Comparison of ENCODE assay signal across 9 cellular contexts in the genomic region with DNA sequence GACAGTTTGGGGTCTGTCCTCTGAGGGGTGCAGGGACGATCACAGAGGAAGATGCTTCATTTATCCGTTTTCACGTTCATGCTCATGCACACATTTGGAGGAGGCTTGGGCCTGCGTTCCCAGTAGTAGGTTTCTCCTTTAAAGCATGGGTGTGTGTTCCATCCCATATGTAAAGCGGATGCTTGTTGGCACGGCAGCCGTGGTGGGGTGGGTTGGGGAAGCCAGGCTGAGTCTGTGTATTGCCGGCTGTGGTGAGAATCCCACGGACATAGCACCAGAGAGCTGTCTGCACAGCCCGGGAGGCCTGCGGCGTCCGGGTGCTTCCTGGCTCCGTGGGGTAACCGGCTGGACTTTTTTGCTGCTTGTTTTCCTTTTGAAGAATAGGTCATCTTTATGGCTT. TPM values are rescaled to one million over a fixed set of nuclear protein-coding genes. Genes with fewer than 3 reads are reported as not detected.
DNase-seq lines count a peak whose midpoint lies in the region; ATAC-seq lines count a peak whose summit lies in the region.
"Had no signal": no experiment of that assay in that cellular context is flagged by ENCODE, and none has a peak within 500 bp of the region (broad histone marks: within the 10 kb centered on the region; RNA-seq: fewer than 3 reads in every experiment).

No MANE protein-coding gene starts in this region.

- H3K4me1 ChIP-seq in muscle layer of colon (ENCODE audit: insufficient read depth, low read length) (peaks cover 12% of the 10 kb centered on the region), aorta (ENCODE audit: control insufficient read depth in 1 of 2, insufficient read depth in 2 of 2, low read length in 2 of 2) (no peaks in the 10 kb centered on the region)

- H3K9me3 ChIP-seq in muscle layer of colon (ENCODE audit: low read length) (no peaks in the 10 kb centered on the region), aorta (ENCODE audit: control insufficient read depth, low read length) (no peaks in the 10 kb centered on the region)

- intact Hi-C loops in aorta (cut with DNase I), result no loop called here

- H3K9ac ChIP-seq in muscle layer of colon (ENCODE audit: low read length), result peak overlapping the region; percentile 56

- peak overlapping the region; percentile 77 for H3K4me3 Mint-ChIP-seq in activated naive CD4-positive, alpha-beta T cell treated with anti-CD3 and anti-CD28 coated beads, Interleukin-2, amount 50 U/mL, for 24 hours

- no peak for ATAC-seq in activated naive CD4-positive, alpha-beta T cell treated with anti-CD3 and anti-CD28 coated beads, Interleukin-2, amount 50 U/mL, for 72 hours
- ATAC-seq in aorta (ENCODE audit: low FRiP score), result no peak
- no peak for ATAC-seq in HG02973 (IDR thresholded peaks at IDR 0.05; ENCODE audit: unreplicated experiment)
- no peak for ATAC-seq in HG02798 (IDR thresholded peaks at IDR 0.05; ENCODE audit: poor library complexity, unreplicated experiment)

- H3K4me3 ChIP-seq in muscle layer of colon (ENCODE audit: low read depth in 1 of 2, low read length in 2 of 2) (peak overlapping the region; percentile 43 to 83), aorta (ENCODE audit: low read length in 2 of 2) (peak overlapping the region; percentile 16 to 45)

- no peaks in the 10 kb centered on the region for H3K9me3 Mint-ChIP-seq in activated naive CD4-positive, alpha-beta T cell treated with anti-CD3 and anti-CD28 coated beads, Interleukin-2, amount 50 U/mL, for 24 hours
- H3K9me3 Mint-ChIP-seq in activated naive CD4-positive, alpha-beta T cell treated with anti-CD3 and anti-CD28 coated beads, Interleukin-2, amount 50 U/mL, for 72 hours, result no peaks in the 10 kb centered on the region

- no peaks in the 10 kb centered on the region for H3K27me3 Mint-ChIP-seq in activated naive CD4-positive, alpha-beta T cell treated with anti-CD3 and anti-CD28 coated beads, Interleukin-2, amount 50 U/mL, for 24 hours

- H3K27ac Mint-ChIP-seq in activated naive CD4-positive, alpha-beta T cell treated with anti-CD3 and anti-CD28 coated beads, Interleukin-2, amount 50 U/mL, for 24 hours, result no peak overlapping the region
- H3K27ac Mint-ChIP-seq in activated naive CD4-positive, alpha-beta T cell treated with anti-CD3 and anti-CD28 coated beads, Interleukin-2, amount 50 U/mL, for 72 hours, result no peak overlapping the region

- H3K27ac ChIP-seq in muscle layer of colon (ENCODE audit: low read depth, low read length) (peak overlapping the region; percentile 35), aorta (ENCODE audit: low read depth in 1 of 2, low read length in 2 of 2) (no peak overlapping the region)

- WGBS in aorta, 2 donors, result 50 to 54% methylated on average over 15 of the region's 15 CpGs

- H3K36me3 ChIP-seq in muscle layer of colon (ENCODE audit: insufficient read depth, low read length) (no peaks in the 10 kb centered on the region), aorta (ENCODE audit: control insufficient read depth in 1 of 2, insufficient read depth in 2 of 2, low read length in 1 of 2) (no peaks in the 10 kb centered on the region)

- no peak for DNase-seq in activated naive CD4-positive, alpha-beta T cell treated with anti-CD3 and anti-CD28 coated beads, Interleukin-2, amount 50 U/mL, for 72 hours (ENCODE audit: low spot score in 2 of 2)
- DNase-seq in dedifferentiated amniotic fluid mesenchymal stem cell (ENCODE audit: extremely low spot score) (peak; percentile 33), aorta (peak; percentile 24 to 34), NCI-H146 treated with DMSO at 0.1 percent for 48 hours (lab: John Stamatoyannopoulos, UW; ENCODE audit: unreplicated experiment) (no peak)
- DNase-seq: DND-41 had no signal

- H3K36me3 Mint-ChIP-seq in activated naive CD4-positive, alpha-beta T cell treated with anti-CD3 and anti-CD28 coated beads, Interleukin-2, amount 50 U/mL, for 24 hours, result no peaks in the 10 kb centered on the region
- no peaks in the 10 kb centered on the region for H3K36me3 Mint-ChIP-seq in activated naive CD4-positive, alpha-beta T cell treated with anti-CD3 and anti-CD28 coated beads, Interleukin-2, amount 50 U/mL, for 72 hours

- H3K27me3 ChIP-seq in muscle layer of colon (ENCODE audit: control insufficient read depth in 1 of 2, insufficient read depth in 2 of 2, low read length in 2 of 2) (no peaks in the 10 kb centered on the region), aorta (ENCODE audit: control insufficient read depth in 1 of 2, insufficient read depth in 2 of 2, low read length in 1 of 2) (no peaks in the 10 kb centered on the region)

- peaks cover 6% of the 10 kb centered on the region for H3K4me1 Mint-ChIP-seq in activated naive CD4-positive, alpha-beta T cell treated with anti-CD3 and anti-CD28 coated beads, Interleukin-2, amount 50 U/mL, for 24 hours

RNA-seq across cellular contexts. Expression of gene JAKMIP3, which starts 0.4 kb away (rescaled TPM):
- total RNA-seq in activated naive CD4-positive, alpha-beta T cell treated with anti-CD3 and anti-CD28 coated beads, Interleukin-2, amount 50 U/mL, for 72 hours, result 1 to 10 TPM in 1 of 2 donors, under 1 TPM in 1; 0.82 to 1.6 TPM
- total RNA-seq in aorta, result under 1 TPM; 0.23 to 0.99 TPM
- under 1 TPM in 1 of 2 donors, not detected in 1; 0.36 TPM for polyA plus RNA-seq in aorta

Comparison
In these comparisons a context has a peak if more than half of its experiments do, and no peak if none do; other contexts are left out.
1. DNase-seq: peak in dedifferentiated amniotic fluid mesenchymal stem cell (single experiment) and aorta (2 of 2); none in activated naive CD4-positive, alpha-beta T cell treated with anti-CD3 and anti-CD28 coated beads, Interleukin-2, amount 50 U/mL, for 72 hours (0 of 2) and NCI-H146 treated with DMSO at 0.1 percent for 48 hours (single experiment).